In genomic region chr14:92437729-92438280, GRCh38 we compare ENCODE assay signal across 13 cellular contexts.
"Had no signal": no experiment of that assay in that cellular context is flagged by ENCODE, and none has a peak within 500 bp of the region (broad histone marks: within the 10 kb centered on the region; RNA-seq: fewer than 3 reads in every experiment).

No MANE protein-coding gene starts in this region.

- DNase-seq: activated naive CD4-positive, alpha-beta T cell; activated naive CD8-positive, alpha-beta T cell treated with anti-CD3 and anti-CD28 coated beads, Interleukin-2, amount 10 ng/mL, durations not matched to agents 7 days and 5 days; central memory CD4-positive, alpha-beta T cell; effector CD8-positive, alpha-beta T cell; esophagus squamous epithelium; hypothalamus; nephron progenitor cell; occipital lobe; psoas muscle; spleen had no signal

- FAIRE-seq: endothelial cell of umbilical vein had no signal

- H3K27me3 ChIP-seq: esophagus squamous epithelium had no signal

- ATAC-seq: psoas muscle, sciatic nerve had no signal

- H3K36me3 ChIP-seq: esophagus squamous epithelium, spleen, thoracic aorta had no signal

- H3K4me1 ChIP-seq: esophagus squamous epithelium, psoas muscle had no signal

- H3K27ac ChIP-seq: esophagus squamous epithelium, psoas muscle, spleen, thoracic aorta had no signal

- H3K9me3 ChIP-seq: esophagus squamous epithelium, psoas muscle, spleen, thoracic aorta had no signal

- H3K4me3 ChIP-seq: esophagus squamous epithelium, psoas muscle, spleen, thoracic aorta had no signal
